8 cellular contexts compared by ENCODE assay signal in genomic region chr11:126210871-126211235, GRCh38. TPM values are rescaled to one million over a fixed set of nuclear protein-coding genes. Genes with fewer than 3 reads are reported as not detected.
DNase-seq lines count a peak whose midpoint lies in the region; ATAC-seq and TF ChIP-seq lines count a peak whose summit lies in the region.

No MANE protein-coding gene starts in this region.

- 5 to 6% methylated on average over 20 of the region's 20 CpGs for WGBS in sigmoid colon, 2 donors

- peaks cover 18% of the 10 kb centered on the region for H3K36me3 ChIP-seq in SJCRH30
- H3K36me3 ChIP-seq in sigmoid colon = peaks cover 3 to 34% (median 12%) of the 10 kb centered on the region in 4 donors

- no peak for TF ChIP-seq EP300 in sigmoid colon (IDR thresholded peaks at IDR 0.05)

- peak; percentile 2 for ATAC-seq in GM21528 (IDR thresholded peaks at IDR 0.05; ENCODE audit: low FRiP score, unreplicated experiment)

- peak overlapping the region; percentile 58 for H3K27ac ChIP-seq in SJCRH30
- peak overlapping the region; percentile 74 to 78 (median 76) for H3K27ac ChIP-seq in sigmoid colon

- intact Hi-C loops in sigmoid colon (cut with DNase I) = loop anchor here (2.0 kb wide), 1 partner anchor 58 kb away; the partner anchor contains the start of genes FOXRED1 and SRPRA
- intact Hi-C loops in posterior vena cava (cut with DNase I) = no loop called here

- H3K27me3 ChIP-seq in SJCRH30 (no peaks in the 10 kb centered on the region), sigmoid colon (no peaks in the 10 kb centered on the region)

- TF ChIP-seq CTCF in fibroblast of pulmonary artery (IDR thresholded peaks at IDR 0.05; ENCODE audit: low read length, missing control alignments) (no peak), sigmoid colon (IDR thresholded peaks at IDR 0.05) (no peak), GM13977 (IDR thresholded peaks at IDR 0.05; ENCODE audit: extremely low read depth, insufficient read depth, missing control alignments) (no peak)

- H3K9me3 ChIP-seq in SJCRH30 (replicated peaks) = no peaks in the 10 kb centered on the region
- H3K9me3 ChIP-seq in sigmoid colon = no peaks in the 10 kb centered on the region

- H3K4me1 ChIP-seq in SJCRH30 = no peaks in the 10 kb centered on the region; the same call in 1 of the 2 replicates
- peaks cover 0 to 28% (median 21%) of the 10 kb centered on the region in 4 donors for H3K4me1 ChIP-seq in sigmoid colon

- in situ Hi-C loops in GM13977 (cut with MboI; ENCODE audit: low pct_unique_long_range_greater_than_20kb, low sequenced_read_pairs, unreplicated experiment) = no loop called here

- DNase-seq in SJCRH30 = no peak
- peak; percentile 12 for DNase-seq in fibroblast of pulmonary artery (ENCODE audit: low read depth)
- no peak for DNase-seq in sigmoid colon
- DNase-seq in GM13977 (ENCODE audit: low spot score) = no peak
- DNase-seq in posterior vena cava (ENCODE audit: low spot score) = no peak
- DNase-seq in NK-92 (lab: John Stamatoyannopoulos, UW; ENCODE audit: unreplicated experiment) = no peak
- no peak for DNase-seq in stimulated activated CD4-positive, alpha-beta T cell treated with anti-CD3 and anti-CD28 coated beads, Interleukin-15, amount 100 ng/mL, for 24 hours

- H3K4me3 ChIP-seq in SJCRH30 = peak overlapping the region; percentile 87
- H3K4me3 ChIP-seq in fibroblast of pulmonary artery (replicated peaks; ENCODE audit: low read depth, low read length) = peak overlapping the region; percentile 99
- peak overlapping the region; percentile 66 to 92 (median 76) for H3K4me3 ChIP-seq in sigmoid colon

- TF ChIP-seq POLR2A in sigmoid colon (IDR thresholded peaks at IDR 0.05) = no peak

RNA-seq across cellular contexts. Expression of gene RPUSD4, which starts 0.6 kb away (rescaled TPM):
- 23.5 and 26.6 TPM in 2 replicates for total RNA-seq in SJCRH30 (2014; rRNA removed; shearing (Covaris generic))
- 10 to 100 TPM; 14.3 to 24.4 (median 17.6) TPM for total RNA-seq in sigmoid colon
- 10 to 100 TPM in 2 of 3 donors, 1 to 10 TPM in 1; 7.9 to 22.5 (median 10.8) TPM for polyA plus RNA-seq in sigmoid colon
- 10 to 100 TPM; 11.8 to 17.0 TPM for total RNA-seq in posterior vena cava

RNA-seq across cellular contexts. Expression of gene FAM118B, which starts 0.7 kb away (rescaled TPM):
- total RNA-seq in SJCRH30 (2014; rRNA removed; shearing (Covaris generic)) = 19.6 and 24.5 TPM in 2 replicates
- total RNA-seq in sigmoid colon = 10 to 100 TPM; 13.3 to 22.2 (median 16.2) TPM
- polyA plus RNA-seq in sigmoid colon = 10 to 100 TPM; 25.8 to 54.3 (median 43.2) TPM
- 10 to 100 TPM; 11.6 to 14.4 TPM for total RNA-seq in posterior vena cava

RNA-seq across cellular contexts. Expression of gene SRPRA, which starts 57.8 kb away (rescaled TPM):
- 53.4 and 54.2 TPM in 2 replicates for total RNA-seq in SJCRH30 (2014; rRNA removed; shearing (Covaris generic))
- 10 to 100 TPM; 51.0 to 66.5 (median 57.2) TPM for total RNA-seq in sigmoid colon
- 10 to 100 TPM in 2 of 3 donors, 1 to 10 TPM in 1; 7.8 to 62.1 (median 15.7) TPM for polyA plus RNA-seq in sigmoid colon
- 10 to 100 TPM; 79.7 to 82.0 TPM for total RNA-seq in posterior vena cava

RNA-seq across cellular contexts. Expression of gene FOXRED1, which starts 58.1 kb away (rescaled TPM):
- 21.9 and 23.8 TPM in 2 replicates for total RNA-seq in SJCRH30 (2014; rRNA removed; shearing (Covaris generic))
- total RNA-seq in sigmoid colon (10 to 100 TPM; 14.5 to 46.0 (median 15.3) TPM), posterior vena cava (10 to 100 TPM; 10.3 to 16.1 TPM)
- polyA plus RNA-seq in sigmoid colon = 10 to 100 TPM; 10.8 to 36.5 (median 24.7) TPM
